ENCODE assay signal across 12 cellular contexts in the genomic region with DNA sequence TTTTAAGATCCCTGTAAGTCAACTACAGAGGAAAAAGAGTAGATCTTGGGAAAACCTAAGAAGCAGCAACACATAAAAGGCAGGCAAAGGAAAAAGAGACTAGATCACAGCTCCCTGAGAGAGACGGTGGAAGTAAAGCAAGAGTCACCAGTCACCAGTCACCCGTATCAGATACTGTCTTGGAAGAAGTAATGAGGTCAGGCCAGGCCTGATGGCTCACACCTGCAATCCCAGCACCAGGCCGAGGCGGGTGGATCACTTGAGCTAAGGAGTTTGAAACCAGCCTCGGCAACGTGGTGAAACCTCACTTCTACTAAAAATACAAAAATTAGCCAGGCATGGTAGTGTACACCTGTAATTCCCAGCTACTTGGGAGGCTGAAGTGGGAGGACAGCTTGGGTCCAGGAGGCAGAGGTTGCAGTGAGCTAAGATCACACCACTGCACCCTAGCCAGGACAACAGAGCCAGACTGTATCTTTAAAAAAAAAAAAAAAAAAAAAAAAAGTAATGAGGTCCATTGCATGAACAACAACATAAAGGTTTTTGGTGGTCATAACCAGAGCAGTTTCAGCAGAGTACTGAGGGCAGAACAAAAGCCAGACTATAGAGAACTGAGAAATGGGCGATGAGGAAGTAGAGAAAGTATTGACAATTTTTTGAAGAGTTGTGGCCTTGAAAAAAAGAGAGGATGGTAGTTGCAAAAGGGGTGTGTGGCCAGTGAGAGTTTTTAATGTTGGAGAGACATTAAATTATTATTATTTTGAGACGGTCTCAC.
DNase-seq lines count a peak whose midpoint lies in the region; ATAC-seq and TF ChIP-seq lines count a peak whose summit lies in the region.
"Had no signal": no experiment of that assay in that cellular context is flagged by ENCODE, and none has a peak within 500 bp of the region (broad histone marks: within the 10 kb centered on the region; RNA-seq: fewer than 3 reads in every experiment).

No MANE protein-coding gene starts in this region.

- H3K27me3 ChIP-seq in OCI-LY3 (ENCODE audit: low read depth, low read length) (no peaks in the 10 kb centered on the region), MM.1S (replicated peaks; ENCODE audit: insufficient read depth, low read length) (no peaks in the 10 kb centered on the region)
- H3K27me3 ChIP-seq: cardiac muscle cell, esophagus squamous epithelium had no signal

- H3K9me2 ChIP-seq in MM.1S (replicated peaks; ENCODE audit: insufficient read depth, low read length), result no peaks in the 10 kb centered on the region

- no peak overlapping the region for H2AFZ ChIP-seq in OCI-LY3 (ENCODE audit: low read depth, low read length)
- no peak overlapping the region for H2AFZ ChIP-seq in MM.1S (ENCODE audit: low read length)

- DNase-seq in stimulated activated naive CD4-positive, alpha-beta T cell (lab: John Stamatoyannopoulos, UW), result no peak
- DNase-seq in MM.1S, result no peak
- no peak for DNase-seq in hypothalamus (lab: John Stamatoyannopoulos, UW)
- no peak for DNase-seq in anterior cingulate cortex (lab: John Stamatoyannopoulos, UW)
- DNase-seq: esophagus squamous epithelium, NCI-H2029, WERI-Rb-1 had no signal

- H3K4me3 ChIP-seq in OCI-LY3 (ENCODE audit: low read length) (no peak overlapping the region), MM.1S (ENCODE audit: low read length) (no peak overlapping the region)
- H3K4me3 ChIP-seq: cardiac muscle cell, esophagus squamous epithelium had no signal

- ATAC-seq in GM18861 (IDR thresholded peaks at IDR 0.05; ENCODE audit: unreplicated experiment), result peak; percentile 93
- ATAC-seq in GM21423 (IDR thresholded peaks at IDR 0.05; ENCODE audit: unreplicated experiment), result peak; percentile 96
- ATAC-seq in HG03060 (IDR thresholded peaks at IDR 0.05; ENCODE audit: low read depth, unreplicated experiment), result peak; percentile 88

- no peaks in the 10 kb centered on the region for H4K20me1 ChIP-seq in OCI-LY3 (ENCODE audit: insufficient read depth, low read length)
- H4K20me1 ChIP-seq in MM.1S (ENCODE audit: insufficient read depth, low read length), result no peaks in the 10 kb centered on the region

- H3F3A ChIP-seq in MM.1S (ENCODE audit: insufficient read depth, low read length), result no peaks in the 10 kb centered on the region

- TF ChIP-seq CTCF in OCI-LY3 (IDR thresholded peaks at IDR 0.05; ENCODE audit: low read depth, low read length) (no peak), MM.1S (IDR thresholded peaks at IDR 0.05; ENCODE audit: low read length) (no peak)

- H3K4me1 ChIP-seq in OCI-LY3 (ENCODE audit: low read length), result peaks cover 17% of the 10 kb centered on the region
- no peaks in the 10 kb centered on the region for H3K4me1 ChIP-seq in MM.1S (ENCODE audit: low read length)
- H3K4me1 ChIP-seq: esophagus squamous epithelium had no signal

- H3K9ac ChIP-seq in OCI-LY3 (ENCODE audit: low read length) (no peak overlapping the region), MM.1S (ENCODE audit: low read length) (no peak overlapping the region)

- H3K27ac ChIP-seq in OCI-LY3 (ENCODE audit: low read length) (peak overlapping the region; percentile 19; the same call in 1 of the 2 replicates), MM.1S (ENCODE audit: low read length) (no peak overlapping the region)
- H3K27ac ChIP-seq: cardiac muscle cell, esophagus squamous epithelium, WERI-Rb-1 had no signal

- peaks cover 4% of the 10 kb centered on the region for H3K36me3 ChIP-seq in OCI-LY3 (replicated peaks; ENCODE audit: low read depth, low read length)
- no peaks in the 10 kb centered on the region for H3K36me3 ChIP-seq in MM.1S (replicated peaks; ENCODE audit: insufficient read depth, low read length)
- H3K36me3 ChIP-seq: cardiac muscle cell had no signal

- H3K4me2 ChIP-seq in OCI-LY3 (ENCODE audit: low read length) (peak overlapping the region; percentile 40), MM.1S (ENCODE audit: low read depth, low read length) (no peak overlapping the region)

- no peaks in the 10 kb centered on the region for H3K9me3 ChIP-seq in OCI-LY3 (ENCODE audit: insufficient read depth, low read length)
- H3K9me3 ChIP-seq in MM.1S (replicated peaks; ENCODE audit: insufficient read depth, low read length), result no peaks in the 10 kb centered on the region
- H3K9me3 ChIP-seq: esophagus squamous epithelium had no signal

- no peaks in the 10 kb centered on the region for H3K79me2 ChIP-seq in OCI-LY3 (ENCODE audit: low read length)
- H3K79me2 ChIP-seq in MM.1S (ENCODE audit: low read length), result no peaks in the 10 kb centered on the region
